20 cellular contexts compared by ENCODE assay signal in genomic region chr4:18128241-18128640, GRCh38.
"Had no signal": no experiment of that assay in that cellular context is flagged by ENCODE, and none has a peak within 500 bp of the region (broad histone marks: within the 10 kb centered on the region; RNA-seq: fewer than 3 reads in every experiment).

No MANE protein-coding gene starts in this region.

- H3K4me1 ChIP-seq: colonic mucosa, gastrocnemius medialis, heart right ventricle, left lung, lower lobe of right lung had no signal

- ATAC-seq: effector memory CD8-positive, alpha-beta T cell; gastrocnemius medialis; heart right ventricle; left cardiac atrium; left lung; left ventricle myocardium superior; lower lobe of right lung; mucosa of descending colon; naive thymus-derived CD8-positive, alpha-beta T cell had no signal

- H3K4me3 ChIP-seq: colonic mucosa, esophagus squamous epithelium, gastrocnemius medialis, heart right ventricle, left lung, lower lobe of right lung, mucosa of descending colon had no signal

- H3K27me3 ChIP-seq: colonic mucosa, esophagus squamous epithelium, gastrocnemius medialis, heart right ventricle, left lung had no signal

- H3K27ac ChIP-seq: colonic mucosa, esophagus squamous epithelium, gastrocnemius medialis, heart right ventricle, left lung, lower lobe of right lung had no signal

- DNase-seq: colonic mucosa; cortex of kidney; effector CD8-positive, alpha-beta T cell; effector memory CD8-positive, alpha-beta T cell; endodermal cell; esophagus squamous epithelium; foreskin fibroblast; gastrocnemius medialis; glutamatergic neuron; head of caudate nucleus; heart right ventricle; hippocampal formation; left cardiac atrium; left lung; left ventricle myocardium superior; lower lobe of right lung; mesenchymal stem cell; mucosa of descending colon; naive B cell; naive thymus-derived CD8-positive, alpha-beta T cell had no signal

- H3K36me3 ChIP-seq: colonic mucosa, esophagus squamous epithelium, gastrocnemius medialis, heart right ventricle, left lung, lower lobe of right lung had no signal

- H3K9me3 ChIP-seq: colonic mucosa, esophagus squamous epithelium, gastrocnemius medialis, heart right ventricle, left lung, lower lobe of right lung, mucosa of descending colon had no signal
